ENCODE assay signal across 28 cellular contexts in genomic region chr7:115338016-115338415, GRCh38.
"Had no signal": no experiment of that assay in that cellular context is flagged by ENCODE, and none has a peak within 500 bp of the region (broad histone marks: within the 10 kb centered on the region; RNA-seq: fewer than 3 reads in every experiment).

No MANE protein-coding gene starts in this region.

- ATAC-seq: naive thymus-derived CD8-positive, alpha-beta T cell; natural killer cell treated with Interleukin-12 subunit alpha and Interleukin-12 subunit beta and Interleukin-15 and Interleukin-18, amount 100 ng/mL, for 72 hours; pancreas; right cardiac atrium; right lobe of liver; stimulated activated effector memory CD8-positive, alpha-beta T cell treated with anti-CD3 and anti-CD28 coated beads, Interleukin-12 subunit alpha, Interleukin-12 subunit beta, amount 100 ng/mL, for 72 hours; stimulated activated naive B cell treated with anti-CD40 and anti-IgM and Interleukin-4, amounts not matched to agents 10 μg/mL and 1 μg/mL and 100 μg/mL, for 72 hours had no signal

- H3K27me3 Mint-ChIP-seq: stimulated activated naive CD8-positive, alpha-beta T cell treated with anti-CD3 and anti-CD28 coated beads, Interleukin-15, Interleukin-2, amounts not matched to agents 100 ng/mL and 50 ng/mL, for 24 hours had no signal

- H3K4me3 ChIP-seq: pancreas, prostate gland, right lobe of liver, sigmoid colon, stomach, thoracic aorta, thyroid gland, tibial nerve, upper lobe of left lung, vagina had no signal

- H3K27ac ChIP-seq: neutrophil, pancreas, prostate gland, right lobe of liver, sigmoid colon, stomach, thoracic aorta, thyroid gland, tibial nerve, upper lobe of left lung, vagina had no signal

- H3K9me3 ChIP-seq: neutrophil, pancreas, prostate gland, right lobe of liver, sigmoid colon, stomach, thoracic aorta, thyroid gland, tibial nerve, upper lobe of left lung, vagina had no signal

- H3K4me1 ChIP-seq: pancreas, prostate gland, right lobe of liver, sigmoid colon, stomach, thyroid gland, tibial nerve, upper lobe of left lung, vagina had no signal

- H3K9me3 Mint-ChIP-seq: natural killer cell treated with Interleukin-12 subunit alpha and Interleukin-12 subunit beta and Interleukin-15 and Interleukin-18, amount 100 ng/mL, for 72 hours; neural crest cell; stimulated activated effector memory CD8-positive, alpha-beta T cell treated with anti-CD3 and anti-CD28 coated beads, Interleukin-12 subunit alpha, Interleukin-12 subunit beta, amount 100 ng/mL, for 72 hours; stimulated activated naive B cell treated with anti-CD40 and anti-IgM and Interleukin-4, amounts not matched to agents 10 μg/mL and 1 μg/mL and 100 μg/mL, for 72 hours; stimulated activated naive CD8-positive, alpha-beta T cell treated with anti-CD3 and anti-CD28 coated beads, Interleukin-15, Interleukin-2, amounts not matched to agents 100 ng/mL and 50 ng/mL, for 24 hours had no signal

- H3K4me1 Mint-ChIP-seq: naive thymus-derived CD8-positive, alpha-beta T cell; nephron progenitor cell; neural crest cell; stimulated activated effector memory CD8-positive, alpha-beta T cell treated with anti-CD3 and anti-CD28 coated beads, Interleukin-12 subunit alpha, Interleukin-12 subunit beta, amount 100 ng/mL, for 72 hours; stimulated activated naive B cell treated with anti-CD40 and anti-IgM and Interleukin-4, amounts not matched to agents 10 μg/mL and 1 μg/mL and 100 μg/mL, for 72 hours had no signal

- H3K4me3 Mint-ChIP-seq: naive thymus-derived CD8-positive, alpha-beta T cell; natural killer cell treated with Interleukin-12 subunit alpha and Interleukin-12 subunit beta and Interleukin-15 and Interleukin-18, amount 100 ng/mL, for 72 hours; nephron progenitor cell; neural crest cell; stimulated activated effector memory CD8-positive, alpha-beta T cell treated with anti-CD3 and anti-CD28 coated beads, Interleukin-12 subunit alpha, Interleukin-12 subunit beta, amount 100 ng/mL, for 72 hours; stimulated activated naive B cell treated with anti-CD40 and anti-IgM and Interleukin-4, amounts not matched to agents 10 μg/mL and 1 μg/mL and 100 μg/mL, for 72 hours; stimulated activated naive CD8-positive, alpha-beta T cell treated with anti-CD3 and anti-CD28 coated beads, Interleukin-15, Interleukin-2, amounts not matched to agents 100 ng/mL and 50 ng/mL, for 24 hours had no signal

- H3K27me3 ChIP-seq: neutrophil, pancreas, right lobe of liver, sigmoid colon, stomach, thyroid gland, tibial nerve, upper lobe of left lung, vagina had no signal

- H3K36me3 Mint-ChIP-seq: naive thymus-derived CD8-positive, alpha-beta T cell; natural killer cell treated with Interleukin-12 subunit alpha and Interleukin-12 subunit beta and Interleukin-15 and Interleukin-18, amount 100 ng/mL, for 72 hours; stimulated activated effector memory CD8-positive, alpha-beta T cell treated with anti-CD3 and anti-CD28 coated beads, Interleukin-12 subunit alpha, Interleukin-12 subunit beta, amount 100 ng/mL, for 72 hours; stimulated activated naive B cell treated with anti-CD40 and anti-IgM and Interleukin-4, amounts not matched to agents 10 μg/mL and 1 μg/mL and 100 μg/mL, for 72 hours had no signal

- FAIRE-seq: pancreas, small intestine, urothelium cell line had no signal

- DNase-seq: naive thymus-derived CD8-positive, alpha-beta T cell; nephron progenitor cell; nucleus accumbens; pancreas; right cardiac atrium; right lobe of liver; sigmoid colon; small intestine; stimulated activated CD4-positive, alpha-beta T cell treated with anti-CD3 and anti-CD28 coated beads, Interleukin-15, amount 100 ng/mL, for 24 hours; stimulated activated CD4-positive, alpha-beta T cell treated with anti-CD3 and anti-CD28 coated beads, Interleukin-2, amount 100 ng/mL, for 24 hours; stimulated activated CD4-positive, alpha-beta T cell treated with anti-CD3 and anti-CD28 coated beads, Interleukin-2, amount 100 ng/mL, for 48 hours; stimulated activated CD4-positive, alpha-beta T cell treated with anti-CD3 and anti-CD28 coated beads, Interleukin-4, amount 100 ng/mL, for 24 hours; stimulated activated naive B cell treated with anti-CD40 and anti-IgM and Interleukin-4, amounts not matched to agents 10 μg/mL and 1 μg/mL and 100 μg/mL, for 72 hours; stimulated activated naive CD4-positive, alpha-beta T cell treated with Interleukin-2 at 50 U/mL for 16 hours; stomach; thyroid gland; trophoblast cell; upper lobe of left lung had no signal

- H3K36me3 ChIP-seq: neutrophil, pancreas, prostate gland, right lobe of liver, sigmoid colon, stomach, thoracic aorta, thyroid gland, tibial nerve, upper lobe of left lung, vagina had no signal

- H3K27ac Mint-ChIP-seq: naive thymus-derived CD8-positive, alpha-beta T cell; natural killer cell treated with Interleukin-12 subunit alpha and Interleukin-12 subunit beta and Interleukin-15 and Interleukin-18, amount 100 ng/mL, for 72 hours; nephron progenitor cell; stimulated activated effector memory CD8-positive, alpha-beta T cell treated with anti-CD3 and anti-CD28 coated beads, Interleukin-12 subunit alpha, Interleukin-12 subunit beta, amount 100 ng/mL, for 72 hours; stimulated activated naive B cell treated with anti-CD40 and anti-IgM and Interleukin-4, amounts not matched to agents 10 μg/mL and 1 μg/mL and 100 μg/mL, for 72 hours; stimulated activated naive CD8-positive, alpha-beta T cell treated with anti-CD3 and anti-CD28 coated beads, Interleukin-15, Interleukin-2, amounts not matched to agents 100 ng/mL and 50 ng/mL, for 24 hours had no signal
